32 cellular contexts compared by ENCODE assay signal in the genomic region with DNA sequence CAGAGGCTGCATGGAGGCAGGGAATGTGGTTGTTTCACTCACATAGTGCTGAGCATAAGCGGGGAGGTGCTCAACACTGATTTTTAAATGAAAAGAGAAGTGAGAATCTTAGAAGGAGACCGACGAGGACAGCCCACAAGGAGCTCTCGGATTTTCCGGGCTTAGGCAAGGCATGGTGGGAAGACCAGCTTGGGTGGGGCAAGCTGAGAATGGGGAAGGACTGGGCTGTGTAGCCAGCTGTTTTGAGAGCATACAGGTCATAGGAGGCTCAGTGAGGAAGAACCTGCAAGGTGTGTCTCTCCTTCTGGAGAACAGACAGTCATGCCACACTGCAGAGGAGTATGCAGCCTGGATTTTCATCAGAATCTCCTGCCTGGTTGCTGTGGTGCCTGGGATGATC.
DNase-seq lines count a peak whose midpoint lies in the region; ATAC-seq and TF ChIP-seq lines count a peak whose summit lies in the region.
"Had no signal": no experiment of that assay in that cellular context is flagged by ENCODE, and none has a peak within 500 bp of the region (broad histone marks: within the 10 kb centered on the region; RNA-seq: fewer than 3 reads in every experiment).

No MANE protein-coding gene starts in this region.

- H3K79me2 ChIP-seq in OCI-LY3 (ENCODE audit: low read length), result no peaks in the 10 kb centered on the region
- H3K79me2 ChIP-seq: parathyroid adenoma had no signal

- ATAC-seq in Right ventricle myocardium superior (ENCODE audit: poor library complexity), result peak; percentile 40
- peak; percentile 21 to 26 for ATAC-seq in lower lobe of right lung
- peak; percentile 68 for ATAC-seq in upper lobe of right lung
- ATAC-seq: effector memory CD8-positive, alpha-beta T cell; foreskin keratinocyte; GM23338; right cardiac atrium; stimulated activated naive CD8-positive, alpha-beta T cell treated with anti-CD3 and anti-CD28 coated beads, Interleukin-15, Interleukin-2, amounts not matched to agents 100 U/mL and 50 U/mL, for 24 hours; T-cell had no signal

- 0 out of 2 replicates have a peak overlapping the region, but pooled peaks have one; percentile 7 for H3K4me2 ChIP-seq in OCI-LY3 (ENCODE audit: low read length)
- H3K4me2 ChIP-seq: GM23338 had no signal

- TF ChIP-seq POLR2A in esophagus squamous epithelium (IDR thresholded peaks at IDR 0.05), result no peak

- H3K4me1 ChIP-seq in OCI-LY3 (ENCODE audit: low read length), result peaks cover 13% of the 10 kb centered on the region
- no peaks in the 10 kb centered on the region for H3K4me1 ChIP-seq in lower lobe of right lung
- H3K4me1 ChIP-seq in upper lobe of right lung, result peaks cover 7% of the 10 kb centered on the region
- H3K4me1 ChIP-seq in esophagus squamous epithelium, result peaks cover 0 to 18% (median 7%) of the 10 kb centered on the region in 3 donors
- H3K4me1 ChIP-seq: foreskin keratinocyte, parathyroid adenoma, testis had no signal

- no peak overlapping the region for H3K4me3 ChIP-seq in OCI-LY3 (ENCODE audit: low read length)
- no peak overlapping the region for H3K4me3 ChIP-seq in lower lobe of right lung
- no peak overlapping the region for H3K4me3 ChIP-seq in upper lobe of right lung
- H3K4me3 ChIP-seq in esophagus squamous epithelium, result no peak overlapping the region
- H3K4me3 ChIP-seq: esophagus muscularis mucosa, GM23338, heart right ventricle, spleen, testis had no signal

- H3K27ac ChIP-seq in OCI-LY3 (ENCODE audit: low read length) (no peak overlapping the region), lower lobe of right lung (no peak overlapping the region), upper lobe of right lung (no peak overlapping the region), esophagus squamous epithelium (no peak overlapping the region)
- H3K27ac ChIP-seq: foreskin keratinocyte, heart right ventricle, parathyroid adenoma, spleen, testis had no signal

- H3K27me3 ChIP-seq in OCI-LY3 (ENCODE audit: low read depth, low read length), result peaks cover 62% of the 10 kb centered on the region
- H3K27me3 ChIP-seq in lower lobe of right lung (ENCODE audit: low read depth), result no peaks in the 10 kb centered on the region
- no peaks in the 10 kb centered on the region for H3K27me3 ChIP-seq in upper lobe of right lung
- H3K27me3 ChIP-seq in esophagus squamous epithelium, result no peaks in the 10 kb centered on the region
- H3K27me3 ChIP-seq: esophagus muscularis mucosa, foreskin keratinocyte, spleen, testis had no signal

- WGBS in esophagus squamous epithelium, 2 donors, result 55% methylated on average over 5 of the region's 5 CpGs

- DNase-seq in Right ventricle myocardium superior, result no peak
- DNase-seq in cardiac septum (ENCODE audit: low spot score), result no peak
- no peak for DNase-seq in lower lobe of right lung
- no peak for DNase-seq in upper lobe of right lung
- no peak for DNase-seq in activated T-cell treated with anti-CD3 and anti-CD28 coated beads, Interleukin-2, amount 50 U/mL, for 48 hours
- no peak for DNase-seq in esophagus squamous epithelium (lab: John Stamatoyannopoulos, UW)
- DNase-seq in NCI-H446 (lab: John Stamatoyannopoulos, UW), result no peak
- DNase-seq: activated CD4-positive, alpha-beta T cell treated with anti-CD3 and anti-CD28 coated beads for 48 hours; activated effector memory CD4-positive, alpha-beta T cell treated with anti-CD3 and anti-CD28 coated beads, Interleukin-2, amount 50 U/mL, for 16 hours; activated T-cell treated with anti-CD3 and anti-CD28 coated beads, Interleukin-2, amount 50 U/mL, for 1 hour; AML-193; anterior cingulate cortex; CD4-positive, alpha-beta memory T cell; central memory CD4-positive, alpha-beta T cell; cortex of kidney; effector memory CD8-positive, alpha-beta T cell; foreskin keratinocyte; heart right ventricle; NCI-H1105; NCI-H1930; NCI-H524; SHP77 treated with DMSO at 0.1 percent for 48 hours; spleen; stimulated activated CD4-positive, alpha-beta T cell treated with anti-CD3 and anti-CD28 coated beads, Interleukin-2, amount 100 ng/mL, for 24 hours; stimulated activated naive CD8-positive, alpha-beta T cell treated with anti-CD3 and anti-CD28 coated beads, Interleukin-15, Interleukin-2, amounts not matched to agents 100 U/mL and 50 U/mL, for 24 hours; T-cell; testis had no signal

- H3K9ac ChIP-seq in OCI-LY3 (ENCODE audit: low read length), result no peak overlapping the region
- H3K9ac ChIP-seq: parathyroid adenoma had no signal

- TF ChIP-seq CTCF in OCI-LY3 (IDR thresholded peaks at IDR 0.05; ENCODE audit: low read depth, low read length) (no peak), lower lobe of right lung (IDR thresholded peaks at IDR 0.05) (no peak), upper lobe of right lung (IDR thresholded peaks at IDR 0.05) (no peak), esophagus squamous epithelium (IDR thresholded peaks at IDR 0.05) (no peak)

- intact Hi-C loops in Right ventricle myocardium superior (cut with DNase I), result loop anchor here (10.0 kb wide), 1 partner anchor 102 kb away; no protein-coding TSS in a partner anchor
- intact Hi-C loops in cardiac septum (cut with DNase I), result loop anchor here (5.0 kb wide), 1 partner anchor 609 kb away; no protein-coding TSS in a partner anchor
- intact Hi-C loops in lower lobe of right lung (cut with DNase I), result loop anchor here (10.0 kb wide), 1 partner anchor 508 kb away; no protein-coding TSS in a partner anchor
- intact Hi-C loops in upper lobe of right lung (cut with DNase I), result no loop called here
- intact Hi-C loops in esophagus squamous epithelium (cut with DNase I), result loop anchor here (5.0 kb wide), 1 partner anchor 506 kb away; no protein-coding TSS in a partner anchor

- no peak overlapping the region for H2AFZ ChIP-seq in OCI-LY3 (ENCODE audit: low read depth, low read length)
- H2AFZ ChIP-seq: GM23338, parathyroid adenoma had no signal

- 0 out of 2 replicates have a peak, but pooled peaks cover 4% of the 10 kb centered on the region for H4K20me1 ChIP-seq in OCI-LY3 (ENCODE audit: insufficient read depth, low read length)

- H3K9me3 ChIP-seq in OCI-LY3 (ENCODE audit: insufficient read depth, low read length), result no peaks in the 10 kb centered on the region
- no peaks in the 10 kb centered on the region for H3K9me3 ChIP-seq in lower lobe of right lung
- no peaks in the 10 kb centered on the region for H3K9me3 ChIP-seq in upper lobe of right lung
- no peaks in the 10 kb centered on the region for H3K9me3 ChIP-seq in esophagus squamous epithelium
- H3K9me3 ChIP-seq: esophagus muscularis mucosa, heart right ventricle, spleen, testis had no signal

- no peaks in the 10 kb centered on the region for H3K36me3 ChIP-seq in OCI-LY3 (replicated peaks; ENCODE audit: low read depth, low read length)
- H3K36me3 ChIP-seq in lower lobe of right lung, result no peaks in the 10 kb centered on the region
- no peaks in the 10 kb centered on the region for H3K36me3 ChIP-seq in upper lobe of right lung
- peaks cover 0 to 4% (median 0%) of the 10 kb centered on the region in 3 donors for H3K36me3 ChIP-seq in esophagus squamous epithelium
- H3K36me3 ChIP-seq: heart right ventricle had no signal
